ENCODE assay signal across 8 cellular contexts in genomic region chr7:97004931-97005763, GRCh38. TPM values are rescaled to one million over a fixed set of nuclear protein-coding genes. Genes with fewer than 3 reads are reported as not detected.
A peak's percentile ranks its signal among the peaks of the same experiment; 100 is the strongest.
DNase-seq lines count a peak whose midpoint lies in the region; ATAC-seq and TF ChIP-seq lines count a peak whose summit lies in the region.

TSS of gene DLX6 (plus strand) at chr7:97005553. CDS start at chr7:97005978, 425 bp downstream.

- ATAC-seq in naive B cell (ENCODE audit: low read depth in 2 of 2), result no peak
- ATAC-seq in aorta (ENCODE audit: low FRiP score), result peak; percentile 12
- no peak for ATAC-seq in GM18517 (IDR thresholded peaks at IDR 0.05; ENCODE audit: unreplicated experiment)
- no peak for ATAC-seq in HG03280 (IDR thresholded peaks at IDR 0.05; ENCODE audit: unreplicated experiment)

- H3K27ac Mint-ChIP-seq in naive B cell, result peak within 1 kb of the TSS in 2 of 6 donors; percentile 85 to 91

- H3K4me3 ChIP-seq in dorsolateral prefrontal cortex (peak within 1 kb of the TSS; percentile 12 to 65 (median 44)), aorta (ENCODE audit: low read length in 2 of 2) (peak within 1 kb of the TSS in 1 of 2 donors; percentile 8)

- H3K36me3 ChIP-seq in aorta (ENCODE audit: control insufficient read depth in 1 of 2, insufficient read depth in 2 of 2, low read length in 1 of 2), result no peaks in the 10 kb centered on the region

- peak; percentile 93 for DNase-seq in DMS153 (lab: John Stamatoyannopoulos, UW)
- peak; percentile 83 for DNase-seq in LHCN-M2 (ENCODE audit: low read depth)
- peak; percentile 90 to 93 for DNase-seq in SHP77 (lab: John Stamatoyannopoulos, UW)
- DNase-seq in dorsolateral prefrontal cortex, result peak in 5 of 10 donors; percentile 52 to 73 (median 66)
- DNase-seq in naive B cell, result no peak
- DNase-seq in aorta, result peak in 1 of 2 donors; percentile 56

- H3K4me3 Mint-ChIP-seq in naive B cell, result peak within 1 kb of the TSS; percentile 14 to 87 (median 78)

- peak within 1 kb of the TSS in 10 of 59 donors; percentile 4 to 69 (median 44) for H3K27ac ChIP-seq in dorsolateral prefrontal cortex
- no peak within 1 kb of the TSS for H3K27ac ChIP-seq in aorta (ENCODE audit: low read depth in 1 of 2, low read length in 2 of 2)

- 4 to 5% methylated on average over 38 to 42 of the region's 42 CpGs for WGBS in aorta, 2 donors

- peaks cover 4% of the 10 kb centered on the region for H3K9me3 ChIP-seq in aorta (ENCODE audit: control insufficient read depth, low read length)

- peaks cover 0 to 32% (median 8%) of the 10 kb centered on the region in 7 donors for H3K9me3 Mint-ChIP-seq in naive B cell

- no peak for TF ChIP-seq CTCF in dorsolateral prefrontal cortex (IDR thresholded peaks at IDR 0.05 in 54 of 56, conservative IDR thresholded peaks at IDR 0.05 in 2 of 56; ENCODE audit: low read depth in 1 of 56, partially characterized antibody in 56 of 56)

- H3K27me3 ChIP-seq in dorsolateral prefrontal cortex, result peaks cover 28 to 100% (median 98%) of the 10 kb centered on the region in 45 donors
- peaks cover 0 to 2% of the 10 kb centered on the region in 2 donors for H3K27me3 ChIP-seq in aorta (ENCODE audit: control insufficient read depth in 1 of 2, insufficient read depth in 2 of 2, low read length in 1 of 2)

- H3K4me1 ChIP-seq in aorta (ENCODE audit: control insufficient read depth in 1 of 2, insufficient read depth in 2 of 2, low read length in 2 of 2), result no peaks in the 10 kb centered on the region

- peaks cover 0 to 6% of the 10 kb centered on the region in 2 donors for H3K36me3 Mint-ChIP-seq in naive B cell

- intact Hi-C loops in dorsolateral prefrontal cortex (cut with DNase I), result no loop called here
- intact Hi-C loops in aorta (cut with DNase I), result no loop called here

- H3K27me3 Mint-ChIP-seq in naive B cell, result peaks cover 70 to 85% (median 85%) of the 10 kb centered on the region in 3 donors

- H3K4me1 Mint-ChIP-seq in naive B cell, result peaks cover 8 to 27% (median 16%) of the 10 kb centered on the region in 3 donors

RNA-seq across cellular contexts. Expression of gene DLX6, which starts in this region (rescaled TPM):
- 0.06 TPM in 1 of 2 replicates, not detected in the other for total RNA-seq in LHCN-M2 (2014; rRNA removed)
- polyA plus RNA-seq in LHCN-M2 (2012), result 0.11 TPM
- total RNA-seq in dorsolateral prefrontal cortex, result 1 to 10 TPM in 112 of 120 experiments, under 1 TPM in 8; 0.46 to 6.1 (median 2.2) TPM
- polyA plus RNA-seq in naive B cell (ENCODE audit: low read depth in 6 of 6), result not detected
- under 1 TPM; 0.19 to 0.27 TPM for total RNA-seq in aorta
- polyA plus RNA-seq in aorta, result under 1 TPM in 1 of 2 donors, not detected in 1; 0.13 TPM

Comparison
In these comparisons a context has a peak if more than half of its experiments do, and no peak if none do; other contexts are left out.
1. Peak in DNase-seq in LHCN-M2; RNA of the gene not detected or under 1 TPM.
2. Peak in ATAC-seq in aorta; RNA of the gene not detected or under 1 TPM.